ENCODE assay signal across 8 cellular contexts in the genomic region with DNA sequence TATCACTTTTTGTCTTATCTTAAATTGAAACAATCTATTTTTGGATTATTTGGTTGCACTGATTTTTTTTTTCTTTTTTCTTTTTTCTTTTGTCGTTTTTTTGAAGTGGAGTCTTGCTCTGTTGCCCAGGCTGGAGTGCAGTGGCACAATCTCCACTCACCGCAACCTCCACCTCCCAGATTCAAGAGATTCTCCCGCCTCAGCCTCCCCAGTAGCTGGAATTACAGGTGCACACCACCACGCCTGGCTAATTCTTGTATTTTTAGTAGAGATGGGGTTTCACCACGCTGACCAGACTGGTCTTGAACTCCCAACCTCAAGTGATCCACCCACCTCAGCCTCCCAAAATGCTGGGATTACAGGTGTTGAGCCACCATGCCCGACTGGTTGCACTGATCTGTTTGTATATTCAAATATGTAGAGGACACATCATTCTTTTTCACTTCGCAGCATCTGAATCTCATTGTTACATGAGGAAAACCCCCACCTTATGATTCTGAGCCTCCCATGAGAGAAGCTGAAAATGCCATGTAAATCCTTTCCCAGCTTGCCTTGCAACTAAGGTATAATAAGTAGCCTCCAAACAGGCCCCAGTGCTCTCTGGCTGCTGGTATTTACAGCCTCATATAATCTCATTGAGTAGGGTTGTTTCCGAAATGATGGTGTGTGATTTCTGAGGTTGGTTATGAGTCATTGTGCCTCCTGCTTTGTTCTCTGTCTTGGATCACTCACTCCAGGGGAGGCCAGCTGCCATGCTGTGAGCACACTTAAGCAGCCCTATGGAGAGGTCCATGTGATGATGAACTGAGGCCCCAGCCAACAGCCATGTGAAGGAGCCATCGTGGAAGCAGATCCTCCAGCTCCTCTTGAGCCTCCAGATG. TPM values are rescaled to one million over a fixed set of nuclear protein-coding genes. Genes with fewer than 3 reads are reported as not detected.
A peak's percentile ranks its signal among the peaks of the same experiment; 100 is the strongest.
DNase-seq lines count a peak whose midpoint lies in the region; ATAC-seq and TF ChIP-seq lines count a peak whose summit lies in the region.

No MANE protein-coding gene starts in this region.

- peaks cover 0 to 17% (median 8%) of the 10 kb centered on the region in 12 donors for H3K4me1 ChIP-seq in heart left ventricle

- H3K27ac Mint-ChIP-seq in chondrocyte (ENCODE audit: unreplicated experiment) = no peak overlapping the region

- TF ChIP-seq POLR2A in heart left ventricle (IDR thresholded peaks at IDR 0.05) = no peak

- no peaks in the 10 kb centered on the region for H3K36me3 ChIP-seq in heart left ventricle

- no peaks in the 10 kb centered on the region for H3K27me3 ChIP-seq in heart left ventricle

- TF ChIP-seq CTCF in heart left ventricle (IDR thresholded peaks at IDR 0.05) (no peak), chondrocyte (IDR thresholded peaks at IDR 0.05) (no peak)

- H3K4me3 ChIP-seq in heart left ventricle = no peak overlapping the region

- ATAC-seq in GM19452 (IDR thresholded peaks at IDR 0.05; ENCODE audit: unreplicated experiment) (peak; percentile 43), HG03457 (IDR thresholded peaks at IDR 0.05; ENCODE audit: unreplicated experiment) (peak; percentile 37), heart left ventricle (no peak)

- H3K27ac ChIP-seq in heart left ventricle = no peak overlapping the region

- 78 to 86% (median 79%) methylated on average over 9 of the region's 9 CpGs for WGBS in heart left ventricle, 4 donors

- H3K4me1 Mint-ChIP-seq in chondrocyte (ENCODE audit: low read depth) = peaks cover 15% of the 10 kb centered on the region

- DNase-seq in Daoy (ENCODE audit: low read depth) (peak; percentile 96), kidney glomerular epithelial cell (lab: John Stamatoyannopoulos, UW) (peak; percentile 57), heart left ventricle (no peak), chondrocyte (ENCODE audit: low spot score) (no peak)
- peak; percentile 41 for DNase-seq in activated CD4-positive, CD25-positive, alpha-beta regulatory T cell treated with anti-CD3 and anti-CD28 coated beads, Interleukin-2, amount 50 U/mL, for 72 hours
- no peak for DNase-seq in effector CD4-positive, alpha-beta T cell

- intact Hi-C loops in heart left ventricle (cut with DNase I) = loop anchor here in 2 of 10 donors (5.0 kb wide), 1 partner anchor 43 kb away; no protein-coding TSS in a partner anchor

- H3K27me3 Mint-ChIP-seq in chondrocyte (ENCODE audit: low read depth) = no peaks in the 10 kb centered on the region

- H3K9me3 ChIP-seq in heart left ventricle = no peaks in the 10 kb centered on the region

- no peaks in the 10 kb centered on the region for H3K36me3 Mint-ChIP-seq in chondrocyte (ENCODE audit: low read depth)

- H3K4me3 Mint-ChIP-seq in chondrocyte (ENCODE audit: unreplicated experiment) = no peak overlapping the region

- H3K9me3 Mint-ChIP-seq in chondrocyte (ENCODE audit: low read depth) = no peaks in the 10 kb centered on the region

RNA-seq across cellular contexts. Expression of gene HSP90B1, which starts 5.2 kb away (rescaled TPM):
- total RNA-seq in Daoy (2014; rRNA removed; shearing (Covaris generic)) = 840 and 1,074 TPM in 2 replicates
- total RNA-seq in heart left ventricle (100 to 1,000 TPM; 166 to 518 (median 337) TPM), chondrocyte (754 to 1,782 TPM (median 760 TPM) in 3 replicates)
- 1,000 to 10,000 TPM in 1 of 2 donors, 100 to 1,000 TPM in 1; 238 to 1,036 TPM for polyA plus RNA-seq in heart left ventricle

RNA-seq across cellular contexts. Expression of gene TDG, which starts 40.7 kb away (rescaled TPM):
- total RNA-seq in Daoy (2014; rRNA removed; shearing (Covaris generic)) = 35.2 and 42.0 TPM in 2 replicates
- 10 to 100 TPM in 7 of 9 donors, 1 to 10 TPM in 2; 7.8 to 15.5 (median 13.1) TPM for total RNA-seq in heart left ventricle
- 10 to 100 TPM in 1 of 2 donors, 1 to 10 TPM in 1; 7.4 to 13.3 TPM for polyA plus RNA-seq in heart left ventricle
- total RNA-seq in chondrocyte = 39.3 to 49.5 TPM (median 44.0 TPM) in 3 replicates

Comparison
In these comparisons a context has a peak if more than half of its experiments do, and no peak if none do; other contexts are left out.
1. DNase-seq: peak in Daoy (single experiment), activated CD4-positive, CD25-positive, alpha-beta regulatory T cell treated with anti-CD3 and anti-CD28 coated beads, Interleukin-2, amount 50 U/mL, for 72 hours (single experiment) and kidney glomerular epithelial cell (single experiment); none in effector CD4-positive, alpha-beta T cell (single experiment), heart left ventricle (0 of 5) and chondrocyte (single experiment).
2. ATAC-seq: peak in GM19452 (single experiment) and HG03457 (single experiment); none in heart left ventricle (0 of 4).